8 cellular contexts compared by ENCODE assay signal in genomic region chr19:4711211-4711610, GRCh38.
"Had no signal": no experiment of that assay in that cellular context is flagged by ENCODE, and none has a peak within 500 bp of the region (broad histone marks: within the 10 kb centered on the region; RNA-seq: fewer than 3 reads in every experiment).

No MANE protein-coding gene starts in this region.

- H3K4me3 Mint-ChIP-seq: activated naive CD4-positive, alpha-beta T cell treated with anti-CD3 and anti-CD28 coated beads, Interleukin-2, amount 10 ng/mL, durations not matched to agents 7 days and 5 days; nephron had no signal

- H3K4me3 ChIP-seq: smooth muscle cell had no signal

- H3K4me1 Mint-ChIP-seq: nephron had no signal

- DNase-seq: activated naive CD4-positive, alpha-beta T cell treated with anti-CD3 and anti-CD28 coated beads, Interleukin-2, amount 10 ng/mL, durations not matched to agents 7 days and 5 days; activated T-cell treated with anti-CD3 and anti-CD28 coated beads for 4 hours; hypothalamus; stimulated activated naive CD4-positive, alpha-beta T cell; trophoblast cell had no signal

- H3K27me3 Mint-ChIP-seq: activated naive CD4-positive, alpha-beta T cell treated with anti-CD3 and anti-CD28 coated beads, Interleukin-2, amount 10 ng/mL, durations not matched to agents 7 days and 5 days had no signal

- H3K27ac Mint-ChIP-seq: activated naive CD4-positive, alpha-beta T cell treated with anti-CD3 and anti-CD28 coated beads, Interleukin-2, amount 10 ng/mL, durations not matched to agents 7 days and 5 days; activated T-helper 2 cell treated with anti-CD3 and anti-CD28 coated beads, Interferon-gamma antibody, Interleukin-2, Interleukin-4, amounts not matched to agents 10 μg/mL and 5 μg/mL and 100 μg/mL, durations not matched to agents 14 hours and 24 hours and 36 hours; nephron had no signal

- H3K9me3 Mint-ChIP-seq: activated naive CD4-positive, alpha-beta T cell treated with anti-CD3 and anti-CD28 coated beads, Interleukin-2, amount 10 ng/mL, durations not matched to agents 7 days and 5 days; activated T-helper 2 cell treated with anti-CD3 and anti-CD28 coated beads, Interferon-gamma antibody, Interleukin-2, Interleukin-4, amounts not matched to agents 10 μg/mL and 5 μg/mL and 100 μg/mL, durations not matched to agents 14 hours and 24 hours and 36 hours; nephron had no signal
